In the genomic region with DNA sequence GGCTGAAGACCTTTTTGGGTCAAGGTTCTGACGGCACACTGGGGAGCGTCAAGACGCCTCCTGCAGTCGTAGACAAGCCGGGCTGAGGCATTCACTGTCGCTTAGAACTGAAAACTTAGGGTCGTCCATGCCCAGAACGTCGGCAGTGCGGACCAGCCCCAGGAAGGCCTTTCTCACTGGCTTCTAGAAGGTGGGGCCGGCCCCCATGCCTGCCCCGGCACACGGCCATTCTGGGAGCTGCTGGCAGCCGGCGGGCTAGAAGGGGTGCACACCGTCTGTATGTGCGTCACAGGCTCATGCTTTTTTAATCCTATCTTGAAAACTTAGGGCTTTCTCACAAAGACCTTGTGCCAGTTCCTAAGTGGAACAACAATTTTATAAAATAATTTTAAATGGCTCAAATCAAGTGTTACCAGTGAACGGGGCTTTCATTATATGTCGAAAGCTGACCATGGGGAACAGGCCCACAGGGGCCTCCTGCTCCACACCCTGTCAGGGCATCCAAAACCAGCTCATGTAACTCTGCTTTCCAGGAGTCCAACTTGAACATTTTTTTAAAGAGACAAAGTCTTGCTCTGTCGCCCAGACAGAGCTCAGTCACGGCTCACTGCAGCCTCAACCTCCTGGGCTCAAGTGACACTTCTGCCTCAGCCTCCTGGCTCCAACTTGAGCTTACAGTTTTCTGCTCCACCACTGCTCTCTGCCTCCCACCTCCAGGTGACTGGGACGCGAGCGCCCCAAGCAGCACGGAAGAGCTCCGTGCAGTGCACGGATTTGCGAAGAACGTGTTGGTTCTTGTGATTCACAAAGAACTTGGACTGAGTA, we compare ENCODE assay signal across 1 cellular context.
TF ChIP-seq lines count a peak whose summit lies in the region.

No MANE protein-coding gene starts in this region.

TF ChIP-seq in GM12878, 131 proteins besides CTCF, POLR2A, EP300 and RAD21 (continued from another document):
- TF ChIP-seq, protein P1, sequence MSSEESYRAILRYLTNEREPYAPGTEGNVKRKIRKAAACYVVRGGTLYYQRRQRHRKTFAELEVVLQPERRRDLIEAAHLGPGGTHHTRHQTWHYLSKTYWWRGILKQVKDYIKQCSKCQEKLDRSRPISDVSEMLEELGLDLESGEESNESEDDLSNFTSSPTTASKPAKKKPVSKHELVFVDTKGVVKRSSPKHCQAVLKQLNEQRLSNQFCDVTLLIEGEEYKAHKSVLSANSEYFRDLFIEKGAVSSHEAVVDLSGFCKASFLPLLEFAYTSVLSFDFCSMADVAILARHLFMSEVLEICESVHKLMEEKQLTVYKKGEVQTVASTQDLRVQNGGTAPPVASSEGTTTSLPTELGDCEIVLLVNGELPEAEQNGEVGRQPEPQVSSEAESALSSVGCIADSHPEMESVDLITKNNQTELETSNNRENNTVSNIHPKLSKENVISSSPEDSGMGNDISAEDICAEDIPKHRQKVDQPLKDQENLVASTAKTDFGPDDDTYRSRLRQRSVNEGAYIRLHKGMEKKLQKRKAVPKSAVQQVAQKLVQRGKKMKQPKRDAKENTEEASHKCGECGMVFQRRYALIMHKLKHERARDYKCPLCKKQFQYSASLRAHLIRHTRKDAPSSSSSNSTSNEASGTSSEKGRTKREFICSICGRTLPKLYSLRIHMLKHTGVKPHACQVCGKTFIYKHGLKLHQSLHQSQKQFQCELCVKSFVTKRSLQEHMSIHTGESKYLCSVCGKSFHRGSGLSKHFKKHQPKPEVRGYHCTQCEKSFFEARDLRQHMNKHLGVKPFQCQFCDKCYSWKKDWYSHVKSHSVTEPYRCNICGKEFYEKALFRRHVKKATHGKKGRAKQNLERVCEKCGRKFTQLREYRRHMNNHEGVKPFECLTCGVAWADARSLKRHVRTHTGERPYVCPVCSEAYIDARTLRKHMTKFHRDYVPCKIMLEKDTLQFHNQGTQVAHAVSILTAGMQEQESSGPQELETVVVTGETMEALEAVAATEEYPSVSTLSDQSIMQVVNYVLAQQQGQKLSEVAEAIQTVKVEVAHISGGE (CRISPR knock-in tag; IDR thresholded peaks at IDR 0.05) = no peak
- TF ChIP-seq RB1 (IDR thresholded peaks at IDR 0.05; ENCODE audit: borderline replicate concordance) = no peak
- TF ChIP-seq ESRRA (IDR thresholded peaks at IDR 0.05; ENCODE audit: low read length) = no peak
- TF ChIP-seq, protein P2, sequence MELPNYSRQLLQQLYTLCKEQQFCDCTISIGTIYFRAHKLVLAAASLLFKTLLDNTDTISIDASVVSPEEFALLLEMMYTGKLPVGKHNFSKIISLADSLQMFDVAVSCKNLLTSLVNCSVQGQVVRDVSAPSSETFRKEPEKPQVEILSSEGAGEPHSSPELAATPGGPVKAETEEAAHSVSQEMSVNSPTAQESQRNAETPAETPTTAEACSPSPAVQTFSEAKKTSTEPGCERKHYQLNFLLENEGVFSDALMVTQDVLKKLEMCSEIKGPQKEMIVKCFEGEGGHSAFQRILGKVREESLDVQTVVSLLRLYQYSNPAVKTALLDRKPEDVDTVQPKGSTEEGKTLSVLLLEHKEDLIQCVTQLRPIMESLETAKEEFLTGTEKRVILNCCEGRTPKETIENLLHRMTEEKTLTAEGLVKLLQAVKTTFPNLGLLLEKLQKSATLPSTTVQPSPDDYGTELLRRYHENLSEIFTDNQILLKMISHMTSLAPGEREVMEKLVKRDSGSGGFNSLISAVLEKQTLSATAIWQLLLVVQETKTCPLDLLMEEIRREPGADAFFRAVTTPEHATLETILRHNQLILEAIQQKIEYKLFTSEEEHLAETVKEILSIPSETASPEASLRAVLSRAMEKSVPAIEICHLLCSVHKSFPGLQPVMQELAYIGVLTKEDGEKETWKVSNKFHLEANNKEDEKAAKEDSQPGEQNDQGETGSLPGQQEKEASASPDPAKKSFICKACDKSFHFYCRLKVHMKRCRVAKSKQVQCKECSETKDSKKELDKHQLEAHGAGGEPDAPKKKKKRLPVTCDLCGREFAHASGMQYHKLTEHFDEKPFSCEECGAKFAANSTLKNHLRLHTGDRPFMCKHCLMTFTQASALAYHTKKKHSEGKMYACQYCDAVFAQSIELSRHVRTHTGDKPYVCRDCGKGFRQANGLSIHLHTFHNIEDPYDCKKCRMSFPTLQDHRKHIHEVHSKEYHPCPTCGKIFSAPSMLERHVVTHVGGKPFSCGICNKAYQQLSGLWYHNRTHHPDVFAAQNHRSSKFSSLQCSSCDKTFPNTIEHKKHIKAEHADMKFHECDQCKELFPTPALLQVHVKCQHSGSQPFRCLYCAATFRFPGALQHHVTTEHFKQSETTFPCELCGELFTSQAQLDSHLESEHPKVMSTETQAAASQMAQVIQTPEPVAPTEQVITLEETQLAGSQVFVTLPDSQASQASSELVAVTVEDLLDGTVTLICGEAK (IDR thresholded peaks at IDR 0.05; ENCODE audit: borderline replicate concordance) = no peak
- no peak for TF ChIP-seq SMARCA5 (IDR thresholded peaks at IDR 0.05)
- no peak for TF ChIP-seq PML (IDR thresholded peaks at IDR 0.05; ENCODE audit: low read length)
- TF ChIP-seq RUNX3 (IDR thresholded peaks at IDR 0.05; ENCODE audit: low read length) = no peak
- TF ChIP-seq ATF7 (IDR thresholded peaks at IDR 0.05; ENCODE audit: low read depth) = no peak
- TF ChIP-seq STAT3 (IDR thresholded peaks at IDR 0.05; ENCODE audit: low read depth, low read length) = no peak
- no peak for TF ChIP-seq TAF1 (IDR thresholded peaks at IDR 0.05; ENCODE audit: borderline replicate concordance, low read depth, low read length)
- TF ChIP-seq, protein P3, sequence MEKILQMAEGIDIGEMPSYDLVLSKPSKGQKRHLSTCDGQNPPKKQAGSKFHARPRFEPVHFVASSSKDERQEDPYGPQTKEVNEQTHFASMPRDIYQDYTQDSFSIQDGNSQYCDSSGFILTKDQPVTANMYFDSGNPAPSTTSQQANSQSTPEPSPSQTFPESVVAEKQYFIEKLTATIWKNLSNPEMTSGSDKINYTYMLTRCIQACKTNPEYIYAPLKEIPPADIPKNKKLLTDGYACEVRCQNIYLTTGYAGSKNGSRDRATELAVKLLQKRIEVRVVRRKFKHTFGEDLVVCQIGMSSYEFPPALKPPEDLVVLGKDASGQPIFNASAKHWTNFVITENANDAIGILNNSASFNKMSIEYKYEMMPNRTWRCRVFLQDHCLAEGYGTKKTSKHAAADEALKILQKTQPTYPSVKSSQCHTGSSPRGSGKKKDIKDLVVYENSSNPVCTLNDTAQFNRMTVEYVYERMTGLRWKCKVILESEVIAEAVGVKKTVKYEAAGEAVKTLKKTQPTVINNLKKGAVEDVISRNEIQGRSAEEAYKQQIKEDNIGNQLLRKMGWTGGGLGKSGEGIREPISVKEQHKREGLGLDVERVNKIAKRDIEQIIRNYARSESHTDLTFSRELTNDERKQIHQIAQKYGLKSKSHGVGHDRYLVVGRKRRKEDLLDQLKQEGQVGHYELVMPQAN (conservative IDR thresholded peaks at IDR 0.05) = no peak
- TF ChIP-seq LARP7 (IDR thresholded peaks at IDR 0.05) = no peak
